Comparison of ENCODE assay signal across 8 cellular contexts in the genomic region with DNA sequence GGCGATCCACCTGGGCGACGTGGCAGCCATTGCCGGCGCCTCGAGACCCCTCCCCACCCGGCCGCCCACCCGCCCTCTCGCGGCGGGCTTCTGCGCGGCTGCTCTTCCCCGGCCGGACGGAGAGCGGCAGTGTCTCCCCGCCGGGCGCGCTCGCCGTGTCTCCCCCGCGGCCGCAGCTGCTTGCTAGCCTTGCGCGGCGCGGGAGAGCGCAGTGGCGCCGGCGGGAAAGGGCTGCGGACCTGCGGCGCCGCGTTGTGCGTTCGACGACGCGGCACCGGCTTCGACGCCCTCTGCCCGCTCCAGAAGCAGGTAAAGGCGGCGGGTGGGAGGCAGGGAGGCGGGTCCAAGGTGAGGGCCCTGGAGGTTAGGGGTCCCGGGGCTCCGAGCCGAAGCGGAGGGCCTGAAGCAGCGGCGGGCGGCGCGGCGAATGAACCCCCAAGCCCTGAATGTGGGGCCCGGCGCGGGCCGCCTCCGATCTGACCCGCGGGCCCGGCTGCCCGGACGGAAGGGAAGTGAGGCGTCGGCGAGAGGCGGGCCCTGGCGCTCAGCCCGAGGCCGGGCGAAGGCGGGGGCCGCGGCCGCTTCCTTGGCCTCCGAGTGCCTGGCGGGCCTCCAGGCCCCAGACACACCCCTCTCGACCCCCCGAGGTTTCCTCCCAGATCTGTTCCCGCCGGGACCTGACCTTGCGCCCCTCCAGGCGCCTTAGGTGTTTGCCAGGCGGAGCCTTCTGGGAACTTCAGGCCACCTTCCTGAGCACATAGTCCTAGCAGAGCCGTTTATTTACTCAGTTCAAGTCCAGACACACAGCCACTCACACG. TPM values are rescaled to one million over a fixed set of nuclear protein-coding genes. Genes with fewer than 3 reads are reported as not detected.
DNase-seq lines count a peak whose midpoint lies in the region; ATAC-seq and TF ChIP-seq lines count a peak whose summit lies in the region.

A gene (plus strand): TSS at position 129 of the 818 bp plus-strand sequence. CDS start 40,491 bp downstream, outside the sequence.

- H3K27ac ChIP-seq in cingulate gyrus (ENCODE audit: low read depth, low read length): peak within 1 kb of the TSS; percentile 92

- peak; percentile 51 for TF ChIP-seq CTCF in AG09319 (IDR thresholded peaks at IDR 0.05; ENCODE audit: low read depth, low read length)

- peak; percentile 61 for ATAC-seq in GM19023 (IDR thresholded peaks at IDR 0.05; ENCODE audit: unreplicated experiment)
- ATAC-seq in HG03342 (IDR thresholded peaks at IDR 0.05; ENCODE audit: unreplicated experiment): peak; percentile 41
- ATAC-seq in left lobe of liver: peak; percentile 72

- DNase-seq in AG09319 (ENCODE audit: extremely low read depth, low read depth) (peak; percentile 44), NCI-H446 treated with DMSO at 0.1 percent for 48 hours (lab: John Stamatoyannopoulos, UW) (peak; percentile 40), left lobe of liver (ENCODE audit: low spot score) (peak; percentile 89)
- peak; percentile 66 to 75 for DNase-seq in activated CD4-positive, alpha-beta T cell treated with anti-CD3 and anti-CD28 coated beads for 4 hours
- DNase-seq in stimulated activated CD4-positive, alpha-beta T cell treated with anti-CD3 and anti-CD28 coated beads, Interleukin-2, amount 100 ng/mL, for 4 hours (ENCODE audit: low read depth): peak; percentile 67

RNA-seq across cellular contexts. Expression of the gene that starts here (rescaled TPM):
- 7.2 TPM for total RNA-seq in left lobe of liver

Comparison
In these comparisons a context has a peak if more than half of its experiments do, and no peak if none do; other contexts are left out.
1. Peak in every context shown above with its lines: DNase-seq, ATAC-seq and H3K27ac ChIP-seq.